ENCODE assay signal across 22 cellular contexts in the genomic region with DNA sequence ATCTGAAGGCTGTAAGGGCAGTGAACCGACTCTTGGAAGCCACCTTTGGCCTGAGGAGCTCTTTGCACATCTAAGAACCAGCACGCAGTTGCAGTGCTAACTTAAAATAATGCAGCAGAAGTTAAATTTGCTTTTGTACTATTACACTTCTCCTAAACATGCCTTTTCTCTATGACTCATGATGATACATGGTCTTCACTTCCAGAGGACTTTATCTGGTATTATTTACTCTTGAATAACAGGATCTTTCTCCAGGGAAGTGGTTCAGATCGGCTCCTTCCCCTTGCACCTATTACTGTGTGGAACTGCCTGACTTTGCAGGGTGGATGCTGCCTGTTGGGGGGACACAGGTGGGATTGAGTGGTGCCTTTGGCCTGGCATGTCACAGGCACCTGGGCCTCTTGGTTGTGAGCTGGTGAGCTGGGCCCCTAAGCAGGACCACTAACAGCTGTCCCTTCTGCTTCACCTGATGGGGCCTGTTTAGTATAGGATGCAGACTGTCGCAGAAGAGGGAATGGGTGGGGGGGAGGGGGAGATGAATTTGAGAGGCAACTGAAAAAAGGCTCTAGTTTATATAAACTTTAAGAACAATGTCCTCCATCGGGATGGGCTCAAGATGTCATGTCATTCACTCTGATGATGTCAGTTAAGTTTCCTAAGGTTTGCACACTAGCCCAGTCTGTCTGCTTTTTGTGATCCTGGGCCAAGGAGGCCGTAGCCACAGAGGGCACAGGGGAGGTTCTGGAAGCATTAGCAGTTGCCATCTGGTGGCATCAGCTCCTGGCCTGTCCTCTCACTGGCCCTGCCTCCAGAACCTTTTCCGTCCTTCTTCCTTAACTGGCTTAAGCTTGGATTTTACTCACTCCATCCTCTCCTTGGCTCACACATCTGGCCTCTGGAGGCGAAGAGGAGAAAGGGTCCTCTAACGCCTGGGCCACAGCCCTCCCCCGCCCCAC. TPM values are rescaled to one million over a fixed set of nuclear protein-coding genes. Genes with fewer than 3 reads are reported as not detected.
DNase-seq lines count a peak whose midpoint lies in the region; ATAC-seq and TF ChIP-seq lines count a peak whose summit lies in the region.
"Had no signal": no experiment of that assay in that cellular context is flagged by ENCODE, and none has a peak within 500 bp of the region (broad histone marks: within the 10 kb centered on the region; RNA-seq: fewer than 3 reads in every experiment).

No MANE protein-coding gene starts in this region.

- WGBS in mammary epithelial cell (ENCODE audit: low coverage, missing lambda C conversion rate): 85% methylated on average over 7 of the region's 10 CpGs

- H3K9ac ChIP-seq in mammary epithelial cell (ENCODE audit: insufficient read depth, low read length) (no peak overlapping the region), fibroblast of lung (ENCODE audit: insufficient read depth, low read length) (no peak overlapping the region)

- ATAC-seq in SK-N-SH treated with all-trans-retinoic acid at 6 μM for 48 hours (peak; percentile 58), HG02571 (IDR thresholded peaks at IDR 0.05; ENCODE audit: unreplicated experiment) (no peak)
- ATAC-seq in stimulated activated naive B cell treated with anti-CD40 and anti-IgM and Interleukin-4, amounts not matched to agents 10 μg/mL and 1 μg/mL and 100 μg/mL, for 72 hours (replicated peaks): no peak
- ATAC-seq: HCT116; left colon; stimulated activated effector memory CD8-positive, alpha-beta T cell treated with anti-CD3 and anti-CD28 coated beads, Interleukin-12 subunit alpha, Interleukin-12 subunit beta, amount 100 ng/mL, for 72 hours had no signal

- H3K9me3 ChIP-seq in mammary epithelial cell (replicated peaks; ENCODE audit: insufficient read depth, low read length) (no peaks in the 10 kb centered on the region), breast epithelium (peaks cover 0 to 4% of the 10 kb centered on the region in 2 donors), fibroblast of lung (ENCODE audit: control insufficient read depth, insufficient read depth, low read depth, low read length) (no peaks in the 10 kb centered on the region)
- H3K9me3 ChIP-seq: sigmoid colon had no signal

- H3K27me3 ChIP-seq in mammary epithelial cell (ENCODE audit: insufficient read depth, low read length): no peaks in the 10 kb centered on the region
- H3K27me3 ChIP-seq in breast epithelium: no peaks in the 10 kb centered on the region
- no peaks in the 10 kb centered on the region for H3K27me3 ChIP-seq in fibroblast of lung (ENCODE audit: control insufficient read depth, insufficient read depth, low read length)
- H3K27me3 ChIP-seq: sigmoid colon had no signal

- BruUV-seq in mammary epithelial cell (replicated peaks; lab: Mats Ljungman, UMichigan): no TSS peak

- no peaks in the 10 kb centered on the region for H3K27me3 Mint-ChIP-seq in stimulated activated naive B cell treated with anti-CD40 and anti-IgM and Interleukin-4, amounts not matched to agents 10 μg/mL and 1 μg/mL and 100 μg/mL, for 72 hours
- H3K27me3 Mint-ChIP-seq: IgD-negative memory B cell had no signal

- TF ChIP-seq CTCF in mammary epithelial cell (conservative IDR thresholded peaks at IDR 0.05 in 1 of 2, IDR thresholded peaks at IDR 0.05 in 1 of 2; ENCODE audit: extremely low read depth in 1 of 2, insufficient read depth in 1 of 2, low read depth in 1 of 2, low read length in 2 of 2) (no peak), breast epithelium (IDR thresholded peaks at IDR 0.05) (no peak), fibroblast of lung (conservative IDR thresholded peaks at IDR 0.05 in 1 of 2, IDR thresholded peaks at IDR 0.05 in 1 of 2; ENCODE audit: low read depth in 1 of 2, low read length in 2 of 2) (no peak)

- H4K20me1 ChIP-seq in mammary epithelial cell (ENCODE audit: insufficient read depth, low read length): no peaks in the 10 kb centered on the region
- no peaks in the 10 kb centered on the region for H4K20me1 ChIP-seq in fibroblast of lung (ENCODE audit: control insufficient read depth, extremely low read depth, insufficient read depth, low read length)

- no peaks in the 10 kb centered on the region for H3K4me1 Mint-ChIP-seq in stimulated activated naive B cell treated with anti-CD40 and anti-IgM and Interleukin-4, amounts not matched to agents 10 μg/mL and 1 μg/mL and 100 μg/mL, for 72 hours
- H3K4me1 Mint-ChIP-seq: stimulated activated effector memory CD8-positive, alpha-beta T cell treated with anti-CD3 and anti-CD28 coated beads, Interleukin-12 subunit alpha, Interleukin-12 subunit beta, amount 100 ng/mL, for 72 hours had no signal

- H3K36me3 ChIP-seq in mammary epithelial cell (ENCODE audit: insufficient read depth, low read length) (no peaks in the 10 kb centered on the region), breast epithelium (no peaks in the 10 kb centered on the region), fibroblast of lung (ENCODE audit: control insufficient read depth, insufficient read depth, low read length) (no peaks in the 10 kb centered on the region)

- H2AFZ ChIP-seq in mammary epithelial cell (ENCODE audit: low read depth, low read length): no peak overlapping the region
- no peak overlapping the region for H2AFZ ChIP-seq in fibroblast of lung (ENCODE audit: low read length)

- H3K4me3 ChIP-seq in mammary epithelial cell (replicated peaks in 1 of 3; ENCODE audit: insufficient read depth in 1 of 3, low read depth in 2 of 3, low read length in 3 of 3) (no peak overlapping the region), breast epithelium (no peak overlapping the region), fibroblast of lung (replicated peaks in 1 of 4; ENCODE audit: control extremely low read depth in 1 of 4, insufficient read depth in 1 of 4, low read depth in 3 of 4, low read length in 4 of 4) (no peak overlapping the region)
- H3K4me3 ChIP-seq: sigmoid colon had no signal

- no peak overlapping the region for H3K27ac Mint-ChIP-seq in stimulated activated naive B cell treated with anti-CD40 and anti-IgM and Interleukin-4, amounts not matched to agents 10 μg/mL and 1 μg/mL and 100 μg/mL, for 72 hours
- H3K27ac Mint-ChIP-seq: stimulated activated effector memory CD8-positive, alpha-beta T cell treated with anti-CD3 and anti-CD28 coated beads, Interleukin-12 subunit alpha, Interleukin-12 subunit beta, amount 100 ng/mL, for 72 hours had no signal

- H3K4me2 ChIP-seq in mammary epithelial cell (ENCODE audit: insufficient read depth, low read depth, low read length) (no peak overlapping the region), fibroblast of lung (ENCODE audit: extremely low read depth, insufficient read depth, low read length) (no peak overlapping the region)

- dilution Hi-C loops in mammary epithelial cell (cut with HindIII; ENCODE audit: low sequenced_read_pairs): no loop called here

- in situ Hi-C loops in mammary epithelial cell (cut with MboI; ENCODE audit: low sequenced_read_pairs in 2 of 2): no loop called here

- DNase-seq in mammary epithelial cell: peak; percentile 27
- DNase-seq in breast epithelium (ENCODE audit: low spot score in 2 of 2): no peak
- peak; percentile 54 to 57 for DNase-seq in fibroblast of lung (ENCODE audit: low read depth in 2 of 2)
- DNase-seq in stimulated activated naive B cell treated with anti-CD40 and anti-IgM and Interleukin-4, amounts not matched to agents 10 μg/mL and 1 μg/mL and 100 μg/mL, for 72 hours: no peak
- DNase-seq in effector CD8-positive, alpha-beta T cell (lab: John Stamatoyannopoulos, UW): no peak
- DNase-seq in activated CD8-positive, alpha-beta memory T cell treated with anti-CD3 and anti-CD28 coated beads for 24 hours: no peak
- DNase-seq: 8988T; activated CD4-positive, CD25-positive, alpha-beta regulatory T cell treated with anti-CD3 and anti-CD28 coated beads, Interleukin-2, amount 50 U/mL, for 72 hours; activated naive CD4-positive, alpha-beta T cell; left colon; NCI-H1048; NCI-H2107; occipital lobe; Right ventricle myocardium superior; sigmoid colon; trophoblast cell had no signal

- H3K9me3 Mint-ChIP-seq in stimulated activated naive B cell treated with anti-CD40 and anti-IgM and Interleukin-4, amounts not matched to agents 10 μg/mL and 1 μg/mL and 100 μg/mL, for 72 hours: peaks cover 8 to 11% of the 10 kb centered on the region in 2 donors

- H3K27ac ChIP-seq in mammary epithelial cell (ENCODE audit: insufficient read depth, low read depth, low read length) (no peak overlapping the region), breast epithelium (no peak overlapping the region), fibroblast of lung (ENCODE audit: insufficient read depth, low read length) (no peak overlapping the region)
- H3K27ac ChIP-seq: sigmoid colon had no signal

- intact Hi-C loops in mammary epithelial cell (cut with micrococcal nuclease) (no loop called here), breast epithelium (cut with DNase I; ENCODE audit: low total_unique reads) (no loop called here)

- H3K79me2 ChIP-seq in mammary epithelial cell (ENCODE audit: insufficient read depth, low read length) (no peaks in the 10 kb centered on the region), fibroblast of lung (ENCODE audit: control insufficient read depth, insufficient read depth, low read length) (no peaks in the 10 kb centered on the region)

- no peak overlapping the region for H3K4me3 Mint-ChIP-seq in stimulated activated naive B cell treated with anti-CD40 and anti-IgM and Interleukin-4, amounts not matched to agents 10 μg/mL and 1 μg/mL and 100 μg/mL, for 72 hours
- H3K4me3 Mint-ChIP-seq: IgD-negative memory B cell; stimulated activated effector memory CD8-positive, alpha-beta T cell treated with anti-CD3 and anti-CD28 coated beads, Interleukin-12 subunit alpha, Interleukin-12 subunit beta, amount 100 ng/mL, for 72 hours had no signal

- peaks cover 22 to 50% of the 10 kb centered on the region in 2 donors for H3K36me3 Mint-ChIP-seq in stimulated activated naive B cell treated with anti-CD40 and anti-IgM and Interleukin-4, amounts not matched to agents 10 μg/mL and 1 μg/mL and 100 μg/mL, for 72 hours

- peaks cover 6% of the 10 kb centered on the region for H3K4me1 ChIP-seq in mammary epithelial cell (ENCODE audit: insufficient read depth, low read length)
- no peaks in the 10 kb centered on the region for H3K4me1 ChIP-seq in breast epithelium
- peaks cover 2% of the 10 kb centered on the region for H3K4me1 ChIP-seq in fibroblast of lung (ENCODE audit: control insufficient read depth, extremely low read depth, insufficient read depth, low read length)
- H3K4me1 ChIP-seq: sigmoid colon had no signal

- CTCF ChIA-PET in mammary epithelial cell (lab: Charles Lee; ENCODE audit: low non-redundant PET): no interaction called here

- no peak for TF ChIP-seq POLR2A in breast epithelium (IDR thresholded peaks at IDR 0.05)

RNA-seq across cellular contexts. Expression of a gene that starts 33.9 kb away (rescaled TPM):
- total RNA-seq in mammary epithelial cell (not detected), breast epithelium (not detected), fibroblast of lung (under 0.01 and 0.33 TPM in 2 replicates)
- polyA plus RNA-seq in mammary epithelial cell (not detected), fibroblast of lung (0.32 and 0.88 TPM in 2 replicates)
- polyA minus RNA-seq in mammary epithelial cell (not detected), fibroblast of lung (ENCODE audit: low replicate concordance) (1.6 and 17.3 TPM in 2 replicates)
- 0.78 and 1.3 TPM in 2 replicates for polyA plus RNA-seq in fibroblast of lung (2012)
- total RNA-seq: left colon; T-helper 2 cell treated with Interferon-gamma antibody and Interleukin-4, amounts not matched to agents 100 ng/mL and 5 ng/mL, for 36 hours had no signal
- polyA plus RNA-seq: IgD-negative memory B cell had no signal

RNA-seq across cellular contexts. Expression of a gene that starts 53.8 kb away (rescaled TPM):
- total RNA-seq in mammary epithelial cell: 10 to 100 TPM in 1 of 2 donors, 1 to 10 TPM in 1; 6.2 to 19.5 TPM
- 10.3 TPM for polyA plus RNA-seq in mammary epithelial cell
- polyA minus RNA-seq in mammary epithelial cell: 25.7 TPM
- 10 to 100 TPM in 2 of 3 donors, 1 to 10 TPM in 1; 5.6 to 23.3 (median 17.3) TPM for total RNA-seq in breast epithelium
- total RNA-seq in fibroblast of lung: 9.6 and 10.3 TPM in 2 replicates
- polyA plus RNA-seq in fibroblast of lung: 7.3 and 10.0 TPM in 2 replicates
- polyA plus RNA-seq in fibroblast of lung (2012): 12.0 and 14.2 TPM in 2 replicates
- 8.8 and 13.5 TPM in 2 replicates for polyA minus RNA-seq in fibroblast of lung (ENCODE audit: low replicate concordance)

Comparison
In these comparisons a context has a peak if more than half of its experiments do, and no peak if none do; other contexts are left out.
1. DNase-seq: peak in mammary epithelial cell (single experiment) and fibroblast of lung (2 of 2); none in breast epithelium (0 of 2), stimulated activated naive B cell treated with anti-CD40 and anti-IgM and Interleukin-4, amounts not matched to agents 10 μg/mL and 1 μg/mL and 100 μg/mL, for 72 hours (single experiment), effector CD8-positive, alpha-beta T cell (single experiment) and activated CD8-positive, alpha-beta memory T cell treated with anti-CD3 and anti-CD28 coated beads for 24 hours (single experiment).